In the genomic region with DNA sequence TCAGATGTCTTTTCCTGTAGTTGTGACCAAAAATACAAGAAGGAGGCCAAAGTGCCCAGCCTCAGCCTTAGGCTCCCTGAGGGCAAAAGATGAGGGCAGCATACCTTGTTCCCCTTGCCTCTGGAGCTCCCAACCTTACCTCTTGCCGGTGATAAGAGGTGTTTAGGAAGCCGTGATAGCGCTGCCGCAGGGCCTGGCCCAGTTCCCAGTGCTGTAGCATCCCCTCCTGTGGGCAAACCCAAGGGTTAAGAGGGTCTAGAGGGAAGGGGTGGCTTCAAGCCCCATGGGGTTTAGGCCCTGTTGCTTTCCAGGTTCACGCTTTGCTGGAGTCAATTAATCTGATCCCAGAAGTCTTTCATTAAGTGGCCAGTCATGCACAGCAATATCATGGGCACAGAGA, we compare ENCODE assay signal across 11 cellular contexts. TPM values are rescaled to one million over a fixed set of nuclear protein-coding genes. Genes with fewer than 3 reads are reported as not detected.
DNase-seq lines count a peak whose midpoint lies in the region; ATAC-seq and TF ChIP-seq lines count a peak whose summit lies in the region.
"Had no signal": no experiment of that assay in that cellular context is flagged by ENCODE, and none has a peak within 500 bp of the region (broad histone marks: within the 10 kb centered on the region; RNA-seq: fewer than 3 reads in every experiment).

No MANE protein-coding gene starts in this region.

- WGBS in ectodermal cell, 2 experiments, result 92 to 96% methylated on average over 5 of the region's 5 CpGs

- H3K9me3 ChIP-seq in CD8-positive, alpha-beta memory T cell (ENCODE audit: low read length), result no peaks in the 10 kb centered on the region
- H3K9me3 ChIP-seq in MM.1S (replicated peaks; ENCODE audit: insufficient read depth, low read length) (no peaks in the 10 kb centered on the region), ectodermal cell (ENCODE audit: control insufficient read depth, low read length) (no peaks in the 10 kb centered on the region), neuron (ENCODE audit: low read length) (no peaks in the 10 kb centered on the region)
- H3K9me3 ChIP-seq: mucosa of descending colon had no signal

- peak overlapping the region; percentile 96 for H3K4me2 ChIP-seq in MM.1S (ENCODE audit: low read depth, low read length)

- ATAC-seq in GM21447 (IDR thresholded peaks at IDR 0.05; ENCODE audit: unreplicated experiment) (no peak), GM18517 (IDR thresholded peaks at IDR 0.05; ENCODE audit: unreplicated experiment) (no peak)

- H3K9me2 ChIP-seq in MM.1S (replicated peaks; ENCODE audit: insufficient read depth, low read length), result no peaks in the 10 kb centered on the region

- H3K4me3 Mint-ChIP-seq in CD8-positive, alpha-beta memory T cell, result peak overlapping the region; percentile 95 to 99 (median 96)

- peaks cover 0 to 45% (median 0%) of the 10 kb centered on the region in 3 donors for H3K36me3 Mint-ChIP-seq in CD8-positive, alpha-beta memory T cell

- H2AFZ ChIP-seq in MM.1S (ENCODE audit: low read length) (no peak overlapping the region), neuron (ENCODE audit: low read depth, low read length) (no peak overlapping the region)

- no peaks in the 10 kb centered on the region for H3K27me3 ChIP-seq in CD8-positive, alpha-beta memory T cell (ENCODE audit: insufficient read depth, low read length, poor library complexity, severe bottlenecking)
- H3K27me3 ChIP-seq in MM.1S (replicated peaks; ENCODE audit: insufficient read depth, low read length) (no peaks in the 10 kb centered on the region), ectodermal cell (ENCODE audit: control insufficient read depth, insufficient read depth, low read length, poor library complexity, severe bottlenecking) (no peaks in the 10 kb centered on the region), neuron (ENCODE audit: insufficient read depth, low read length) (no peaks in the 10 kb centered on the region)

- H3K9ac ChIP-seq in MM.1S (ENCODE audit: low read length), result no peak overlapping the region

- peaks cover 26% of the 10 kb centered on the region for H3K79me2 ChIP-seq in MM.1S (ENCODE audit: low read length)

- peak in 1 of 5 donors; percentile 31 for DNase-seq in CD8-positive, alpha-beta memory T cell
- DNase-seq in MM.1S (no peak), germinal center (ENCODE audit: low spot score) (no peak)
- no peak for DNase-seq in stimulated activated CD4-positive, alpha-beta T cell treated with anti-CD3 and anti-CD28 coated beads, Interleukin-15, amount 100 ng/mL, for 24 hours
- DNase-seq: dermis blood vessel endothelial cell, mucosa of descending colon, NCI-H1930 had no signal

- no peak for TF ChIP-seq CTCF in MM.1S (IDR thresholded peaks at IDR 0.05; ENCODE audit: low read length)

- CTCF ChIA-PET in CD8-positive, alpha-beta memory T cell (lab: Charles Lee), result interaction anchor here (0.6 to 5.5 kb wide), 11 partner anchors 9 to 171 kb away, joined by 3 to 20 read pairs (median 7); a partner anchor contains a TSS

- no peaks in the 10 kb centered on the region for H4K20me1 ChIP-seq in MM.1S (ENCODE audit: insufficient read depth, low read length)

- POLR2A ChIA-PET in CD8-positive, alpha-beta memory T cell (lab: Charles Lee), result interaction anchor here (1.1 to 1.9 kb wide), 4 partner anchors 11 to 68 kb away, joined by 3 to 31 read pairs (median 3); a partner anchor contains a TSS

- H3K27ac Mint-ChIP-seq in CD8-positive, alpha-beta memory T cell, result peak overlapping the region in 3 of 8 donors; percentile 10 to 99 (median 23)

- H3K4me1 Mint-ChIP-seq in CD8-positive, alpha-beta memory T cell, result peaks cover 23 to 34% (median 28%) of the 10 kb centered on the region in 3 donors

- H3F3A ChIP-seq in MM.1S (ENCODE audit: insufficient read depth, low read length), result peaks cover 3% of the 10 kb centered on the region; the same call in 1 of the 2 replicates

- H3K4me3 ChIP-seq in CD8-positive, alpha-beta memory T cell (ENCODE audit: low read length), result peak overlapping the region; percentile 86
- H3K4me3 ChIP-seq in MM.1S (ENCODE audit: low read length) (peak overlapping the region; percentile 96), ectodermal cell (ENCODE audit: insufficient read depth, low read depth, low read length) (peak overlapping the region; percentile 86), neuron (ENCODE audit: low read length) (peak overlapping the region; percentile 70)

- peak overlapping the region; percentile 85 for H3K27ac ChIP-seq in CD8-positive, alpha-beta memory T cell (ENCODE audit: low read depth, low read length)
- H3K27ac ChIP-seq in MM.1S (ENCODE audit: low read length), result no peak overlapping the region
- H3K27ac ChIP-seq in ectodermal cell (ENCODE audit: insufficient read depth, low read depth, low read length, poor library complexity, severe bottlenecking), result no peak overlapping the region

- H3K27me3 Mint-ChIP-seq in CD8-positive, alpha-beta memory T cell, result peaks cover 0 to under 1% of the 10 kb centered on the region in 2 donors

- H3K4me1 ChIP-seq in CD8-positive, alpha-beta memory T cell (ENCODE audit: insufficient read depth, low read length), result peaks cover 23% of the 10 kb centered on the region
- H3K4me1 ChIP-seq in MM.1S (ENCODE audit: low read length) (peaks cover 9% of the 10 kb centered on the region), ectodermal cell (ENCODE audit: control insufficient read depth, insufficient read depth, low read length) (peaks cover 6% of the 10 kb centered on the region), neuron (ENCODE audit: insufficient read depth, low read length) (peaks cover 17% of the 10 kb centered on the region)

- peaks cover 19% of the 10 kb centered on the region for H3K36me3 ChIP-seq in CD8-positive, alpha-beta memory T cell (ENCODE audit: insufficient read depth, low read length)
- H3K36me3 ChIP-seq in MM.1S (replicated peaks; ENCODE audit: insufficient read depth, low read length) (no peaks in the 10 kb centered on the region), ectodermal cell (ENCODE audit: control insufficient read depth, insufficient read depth, low read length) (peaks cover 24% of the 10 kb centered on the region), neuron (ENCODE audit: insufficient read depth, low read length) (peaks cover 36% of the 10 kb centered on the region)

- no peaks in the 10 kb centered on the region for H3K9me3 Mint-ChIP-seq in CD8-positive, alpha-beta memory T cell

RNA-seq across cellular contexts. Expression of a gene that starts 1.1 kb away (rescaled TPM):
- 10 to 100 TPM; 24.1 to 24.5 TPM for total RNA-seq in CD8-positive, alpha-beta memory T cell
- polyA plus RNA-seq in CD8-positive, alpha-beta memory T cell, result 14.6 TPM
- polyA plus RNA-seq in ectodermal cell (2013, experiment 1 of 4), result 41.4 TPM
- polyA plus RNA-seq in ectodermal cell (2013, experiment 2 of 4), result 57.1 TPM
- polyA plus RNA-seq in ectodermal cell (2013, experiment 3 of 4), result 29.4 TPM
- polyA plus RNA-seq in ectodermal cell (2013, experiment 4 of 4), result 45.1 TPM

RNA-seq across cellular contexts. Expression of a gene that starts 10.3 kb away (rescaled TPM):
- total RNA-seq in CD8-positive, alpha-beta memory T cell, result 10 to 100 TPM in 1 of 2 experiments, 1 to 10 TPM in 1; 9.6 to 13.6 TPM
- 3.7 TPM for polyA plus RNA-seq in CD8-positive, alpha-beta memory T cell
- 31.3 TPM for polyA plus RNA-seq in ectodermal cell (2013, experiment 1 of 4)
- polyA plus RNA-seq in ectodermal cell (2013, experiment 2 of 4), result 29.7 TPM
- polyA plus RNA-seq in ectodermal cell (2013, experiment 3 of 4), result 25.6 TPM
- polyA plus RNA-seq in ectodermal cell (2013, experiment 4 of 4), result 27.7 TPM

RNA-seq across cellular contexts. Expression of a gene that starts 22.4 kb away (rescaled TPM):
- 10 to 100 TPM; 62.1 to 65.7 TPM for total RNA-seq in CD8-positive, alpha-beta memory T cell
- polyA plus RNA-seq in CD8-positive, alpha-beta memory T cell, result 30.5 TPM
- polyA plus RNA-seq in ectodermal cell (2013, experiment 1 of 4), result 31.4 TPM
- 26.2 TPM for polyA plus RNA-seq in ectodermal cell (2013, experiment 2 of 4)
- 18.7 TPM for polyA plus RNA-seq in ectodermal cell (2013, experiment 3 of 4)
- polyA plus RNA-seq in ectodermal cell (2013, experiment 4 of 4), result 22.5 TPM

RNA-seq across cellular contexts. Expression of a gene that starts 32.7 kb away (rescaled TPM):
- 100 to 1,000 TPM; 170 to 172 TPM for total RNA-seq in CD8-positive, alpha-beta memory T cell
- polyA plus RNA-seq in CD8-positive, alpha-beta memory T cell, result 34.4 TPM
- 64.8 TPM for polyA plus RNA-seq in ectodermal cell (2013, experiment 1 of 4)
- 54.7 TPM for polyA plus RNA-seq in ectodermal cell (2013, experiment 2 of 4)
- polyA plus RNA-seq in ectodermal cell (2013, experiment 3 of 4), result 53.0 TPM
- polyA plus RNA-seq in ectodermal cell (2013, experiment 4 of 4), result 50.7 TPM
